In genomic region chr20:3925899-3926638, GRCh38 we compare ENCODE assay signal across 1 cellular context.
TF ChIP-seq lines count a peak whose summit lies in the region.

No MANE protein-coding gene starts in this region.

TF ChIP-seq in SK-N-SH treated with all-trans-retinoic acid at 6 μM for 48 hours, 23 proteins besides CTCF, POLR2A, EP300 and RAD21 (continued from another document):
- TF ChIP-seq BACH2 (CRISPR knock-in tag; IDR thresholded peaks at IDR 0.05; ENCODE audit: borderline replicate concordance) = no peak
- no peak for TF ChIP-seq TCF4 (CRISPR knock-in tag; IDR thresholded peaks at IDR 0.05; ENCODE audit: borderline replicate concordance)
- no peak for TF ChIP-seq TOX (CRISPR knock-in tag; IDR thresholded peaks at IDR 0.05; ENCODE audit: borderline replicate concordance)
- TF ChIP-seq PATZ1 (CRISPR knock-in tag; IDR thresholded peaks at IDR 0.05; ENCODE audit: borderline replicate concordance) = no peak; the same call in 1 of the 2 replicates
- TF ChIP-seq CSRNP3 (CRISPR knock-in tag; IDR thresholded peaks at IDR 0.05) = no peak
- TF ChIP-seq PPARA (CRISPR knock-in tag; IDR thresholded peaks at IDR 0.05; ENCODE audit: borderline replicate concordance) = no peak
TF ChIP-seq in SK-N-SH treated with all-trans-retinoic acid at 6 μM for 48 hours: peak in this region for 0.
